9 cellular contexts compared by ENCODE assay signal in genomic region chr7:1086588-1087461, GRCh38. TPM values are rescaled to one million over a fixed set of nuclear protein-coding genes. Genes with fewer than 3 reads are reported as not detected.
DNase-seq lines count a peak whose midpoint lies in the region; ATAC-seq, FAIRE-seq and TF ChIP-seq lines count a peak whose summit lies in the region.
"Had no signal": no experiment of that assay in that cellular context is flagged by ENCODE, and none has a peak within 500 bp of the region (broad histone marks: within the 10 kb centered on the region; RNA-seq: fewer than 3 reads in every experiment).

No MANE protein-coding gene starts in this region.

- no peak for FAIRE-seq in frontal cortex (lab: Jason Lieb, UNC)

- peak; percentile 48 for TF ChIP-seq POLR2A in GM19099 (IDR thresholded peaks at IDR 0.05; ENCODE audit: extremely low read depth, insufficient read length, low read depth)
- no peak for TF ChIP-seq POLR2A in testis (IDR thresholded peaks at IDR 0.05)

- peak overlapping the region; percentile 81 for H3K27ac ChIP-seq in BLaER1
- H3K27ac ChIP-seq in RWPE2 (ENCODE audit: poor library complexity, severe bottlenecking), result no peak overlapping the region
- peak overlapping the region in 1 of 2 donors; percentile 36 for H3K27ac ChIP-seq in testis

- intact Hi-C loops in testis (cut with DNase I; ENCODE audit: low total_unique reads), result no loop called here

- H3K27me3 ChIP-seq in BLaER1 (no peaks in the 10 kb centered on the region), RWPE2 (ENCODE audit: insufficient read depth, poor library complexity, severe bottlenecking) (no peaks in the 10 kb centered on the region), testis (no peaks in the 10 kb centered on the region)

- peak overlapping the region; percentile 55 for H3K4me3 ChIP-seq in BLaER1
- peak overlapping the region; percentile 8 for H3K4me3 ChIP-seq in RWPE2 (ENCODE audit: severe bottlenecking)
- H3K4me3 ChIP-seq in testis, result peak overlapping the region; percentile 40 to 42

- peak overlapping the region; percentile 66 for H3K9ac ChIP-seq in BLaER1

- WGBS in testis, 2 donors, result 11 to 13% methylated on average over 18 to 45 of the region's 45 CpGs

- H3K9me3 ChIP-seq in BLaER1, result no peaks in the 10 kb centered on the region
- no peaks in the 10 kb centered on the region for H3K9me3 ChIP-seq in RWPE2 (ENCODE audit: severe bottlenecking)
- no peaks in the 10 kb centered on the region for H3K9me3 ChIP-seq in testis

- DNase-seq in RWPE2 (ENCODE audit: low spot score), result no peak
- DNase-seq in activated naive CD4-positive, alpha-beta T cell (lab: John Stamatoyannopoulos, UW), result peak; percentile 23 to 72 (median 60)
- peak; percentile 77 to 85 for DNase-seq in frontal cortex (ENCODE audit: low spot score in 2 of 2)
- peak in 35 of 56 donors; percentile 13 to 71 (median 35) for DNase-seq in nucleus accumbens (lab: John Stamatoyannopoulos, UW)
- peak; percentile 78 for DNase-seq in testis

- H3K4me1 ChIP-seq in BLaER1, result peaks cover 83% of the 10 kb centered on the region
- H3K4me1 ChIP-seq in RWPE2 (ENCODE audit: insufficient read depth, poor library complexity, severe bottlenecking), result peaks cover 21% of the 10 kb centered on the region
- H3K4me1 ChIP-seq in testis, result peaks cover 18% of the 10 kb centered on the region

- H3K36me3 ChIP-seq in BLaER1 (peaks cover 26% of the 10 kb centered on the region), RWPE2 (ENCODE audit: low read depth) (no peaks in the 10 kb centered on the region), testis (ENCODE audit: low read depth, missing control alignments) (no peaks in the 10 kb centered on the region)

- peaks cover 20% of the 10 kb centered on the region; the same call in 1 of the 2 replicates for H4K20me1 ChIP-seq in BLaER1

- ATAC-seq in HG03354 (IDR thresholded peaks at IDR 0.05; ENCODE audit: poor library complexity, severe bottlenecking, unreplicated experiment) (peak; percentile 80), RWPE2 (ENCODE audit: low read depth) (peak; percentile 50)

- TF ChIP-seq CTCF in RWPE2 (IDR thresholded peaks at IDR 0.05; ENCODE audit: poor library complexity, severe bottlenecking) (peak; percentile 96), testis (IDR thresholded peaks at IDR 0.05) (peak; percentile 85 to 98 (median 88))

- H3K4me2 ChIP-seq in BLaER1, result peak overlapping the region; percentile 90

RNA-seq across cellular contexts. Expression of gene GPER1, which starts 1.1 kb away (rescaled TPM):
- 1.6 TPM for total RNA-seq in frontal cortex
- total RNA-seq in testis, result 1 to 10 TPM; 3.2 to 3.4 TPM
- polyA plus RNA-seq in testis (ENCODE audit: insufficient read depth, low read depth, low replicate concordance), result 3.5 TPM
- total RNA-seq: activated CD8-positive, alpha-beta memory T cell treated with anti-CD3 and anti-CD28 coated beads for 36 hours had no signal

RNA-seq across cellular contexts. Expression of gene GPR146, which starts 42.5 kb away (rescaled TPM):
- total RNA-seq in frontal cortex (0.82 TPM), testis (10 to 100 TPM; 14.2 to 14.4 TPM)
- polyA plus RNA-seq in testis (ENCODE audit: insufficient read depth, low read depth, low replicate concordance), result 5.3 TPM
